ENCODE assay signal across 16 cellular contexts in the genomic region with DNA sequence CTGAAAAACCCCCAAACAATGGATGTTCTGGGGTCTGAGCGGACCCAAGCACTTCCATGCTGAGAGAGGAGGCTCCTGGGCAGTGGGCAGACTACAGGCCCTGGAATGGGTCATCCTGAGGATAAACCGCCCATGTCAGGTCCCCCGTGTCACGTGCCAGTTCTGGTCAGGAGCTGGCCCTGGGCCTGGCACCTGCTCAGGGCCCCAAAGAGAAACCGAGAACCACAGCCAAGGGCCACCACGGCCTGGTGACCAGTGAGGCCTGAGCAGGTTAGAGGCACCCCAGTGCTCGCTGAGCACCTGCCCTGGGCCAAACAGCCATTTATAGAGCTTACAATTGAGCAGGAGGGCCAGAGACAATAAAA. TPM values are rescaled to one million over a fixed set of nuclear protein-coding genes. Genes with fewer than 3 reads are reported as not detected.
A peak's percentile ranks its signal among the peaks of the same experiment; 100 is the strongest.
DNase-seq lines count a peak whose midpoint lies in the region; ATAC-seq and TF ChIP-seq lines count a peak whose summit lies in the region.
"Had no signal": no experiment of that assay in that cellular context is flagged by ENCODE, and none has a peak within 500 bp of the region (broad histone marks: within the 10 kb centered on the region; RNA-seq: fewer than 3 reads in every experiment).

No MANE protein-coding gene starts in this region.

- ATAC-seq in psoas muscle (peak; percentile 13 to 62 (median 41)), aorta (ENCODE audit: low FRiP score) (no peak)

- H3K27me3 ChIP-seq in Caco-2 (replicated peaks; ENCODE audit: control insufficient read depth, insufficient read depth, low read length): no peaks in the 10 kb centered on the region
- no peaks in the 10 kb centered on the region for H3K27me3 ChIP-seq in right atrium auricular region
- H3K27me3 ChIP-seq in psoas muscle (ENCODE audit: insufficient read depth in 3 of 3, low read length in 2 of 3): no peaks in the 10 kb centered on the region
- no peaks in the 10 kb centered on the region for H3K27me3 ChIP-seq in stomach
- H3K27me3 ChIP-seq in aorta (ENCODE audit: control insufficient read depth in 1 of 2, insufficient read depth in 2 of 2, low read length in 1 of 2): no peaks in the 10 kb centered on the region
- H3K27me3 ChIP-seq: MG63 had no signal

- H3K4me3 ChIP-seq in Caco-2 (ENCODE audit: low read depth, low read length) (no peak overlapping the region), right atrium auricular region (no peak overlapping the region), psoas muscle (no peak overlapping the region), stomach (no peak overlapping the region), aorta (ENCODE audit: low read length in 2 of 2) (no peak overlapping the region)
- H3K4me3 ChIP-seq: GM23248, MG63 had no signal

- 42 to 54% (median 53%) methylated on average over 7 of the region's 7 CpGs for WGBS in psoas muscle, 3 donors
- whole genome bisulfite sequencing in stomach, 5 donors: 90 to 99% (median 94%) methylated on average over 4 to 7 of the region's 7 CpGs
- 86 to 89% methylated on average over 7 of the region's 7 CpGs for WGBS in aorta, 2 donors

- TF ChIP-seq CTCF in Caco-2 (IDR thresholded peaks at IDR 0.05; ENCODE audit: insufficient read depth in 1 of 2, low read depth in 1 of 2, low read length in 1 of 2, severe bottlenecking in 1 of 2, unreplicated experiment in 1 of 2) (no peak), glutamatergic neuron (IDR thresholded peaks at IDR 0.05; ENCODE audit: partially characterized antibody, unreplicated experiment) (no peak), right atrium auricular region (IDR thresholded peaks at IDR 0.05) (no peak), psoas muscle (IDR thresholded peaks at IDR 0.05) (no peak), stomach (IDR thresholded peaks at IDR 0.05) (no peak)

- H3K4me3 Mint-ChIP-seq in Caco-2 (ENCODE audit: unreplicated experiment) (no peak overlapping the region), glutamatergic neuron (ENCODE audit: unreplicated experiment) (no peak overlapping the region)
- H3K4me3 Mint-ChIP-seq: CD14-positive monocyte had no signal

- CTCF ChIA-PET in Caco-2 (lab: Charles Lee): interaction anchor here (0.6 to 1.1 kb wide), 5 partner anchors 10 to 210 kb away, joined by 3 to 8 read pairs (median 4); no protein-coding TSS in a partner anchor

- H3K27ac Mint-ChIP-seq in Caco-2 (ENCODE audit: unreplicated experiment) (peak overlapping the region; percentile 41), glutamatergic neuron (ENCODE audit: unreplicated experiment) (peak overlapping the region; percentile 55)
- H3K27ac Mint-ChIP-seq: CD14-positive monocyte had no signal

- peak overlapping the region; percentile 37 to 48 for H3K27ac ChIP-seq in right atrium auricular region
- peak overlapping the region; percentile 46 for H3K27ac ChIP-seq in psoas muscle
- no peak overlapping the region for H3K27ac ChIP-seq in stomach
- H3K27ac ChIP-seq in aorta (ENCODE audit: low read depth in 1 of 2, low read length in 2 of 2): no peak overlapping the region
- H3K27ac ChIP-seq: GM23248 had no signal

- TF ChIP-seq POLR2A in stomach (IDR thresholded peaks at IDR 0.05): no peak

- DNase-seq in Caco-2: no peak
- DNase-seq in glutamatergic neuron: no peak
- DNase-seq in right atrium auricular region (ENCODE audit: low spot score): no peak
- DNase-seq in psoas muscle: no peak
- no peak for DNase-seq in stomach
- DNase-seq in ecto neural progenitor cell (ENCODE audit: low spot score): no peak
- no peak for DNase-seq in aorta
- DNase-seq in iPS-NIHi7 (ENCODE audit: extremely low spot score): no peak
- DNase-seq: DMS153, NCI-H1092, NCI-H2081 treated with DMSO at 0.1 percent for 48 hours, NCI-H510A, NCI-H774 had no signal

- H3K4me1 Mint-ChIP-seq in Caco-2 (ENCODE audit: low read depth, unreplicated experiment) (peaks cover 7% of the 10 kb centered on the region), glutamatergic neuron (ENCODE audit: low read depth, unreplicated experiment) (peaks cover 22% of the 10 kb centered on the region)

- H3K9me3 Mint-ChIP-seq in Caco-2 (ENCODE audit: unreplicated experiment) (no peaks in the 10 kb centered on the region), glutamatergic neuron (ENCODE audit: unreplicated experiment) (peaks cover 9% of the 10 kb centered on the region)

- intact Hi-C loops in Caco-2 (cut with micrococcal nuclease; ENCODE audit: unreplicated experiment) (loop anchor here (1.0 kb wide), 2 partner anchors 17 to 221 kb away; no protein-coding TSS in a partner anchor), psoas muscle (cut with DNase I) (no loop called here), stomach (cut with DNase I; ENCODE audit: low total_unique reads) (no loop called here), aorta (cut with DNase I) (no loop called here)

- BruUV-seq in Caco-2 (replicated peaks; lab: Mats Ljungman, UMichigan): no TSS peak

- H3K27me3 Mint-ChIP-seq in Caco-2 (ENCODE audit: insufficient read depth, unreplicated experiment) (no peaks in the 10 kb centered on the region), glutamatergic neuron (ENCODE audit: unreplicated experiment) (peaks cover 9% of the 10 kb centered on the region)

- POLR2A ChIA-PET in Caco-2 (lab: Charles Lee): interaction anchor here (1.0 kb wide), 1 partner anchor 16 kb away, joined by 4 read pairs; no protein-coding TSS in a partner anchor

- TF ChIP-seq EP300 in stomach (IDR thresholded peaks at IDR 0.05): no peak

- H3K9me3 ChIP-seq in Caco-2 (no peaks in the 10 kb centered on the region), right atrium auricular region (no peaks in the 10 kb centered on the region), psoas muscle (no peaks in the 10 kb centered on the region), stomach (no peaks in the 10 kb centered on the region), aorta (ENCODE audit: control insufficient read depth, low read length) (no peaks in the 10 kb centered on the region)
- H3K9me3 ChIP-seq: MG63 had no signal

- H3K36me3 Mint-ChIP-seq in Caco-2 (ENCODE audit: insufficient read depth, unreplicated experiment): peaks cover 73% of the 10 kb centered on the region
- H3K36me3 Mint-ChIP-seq in glutamatergic neuron (ENCODE audit: unreplicated experiment): peaks cover 5% of the 10 kb centered on the region

- H3K36me3 ChIP-seq in Caco-2 (ENCODE audit: control insufficient read depth, insufficient read depth, low read length) (peaks cover 1% of the 10 kb centered on the region; the same call in 1 of the 2 replicates), right atrium auricular region (peaks cover 81% of the 10 kb centered on the region), psoas muscle (ENCODE audit: insufficient read depth in 1 of 2, low read depth in 1 of 2) (peaks cover 6 to 89% of the 10 kb centered on the region in 2 donors), stomach (peaks cover 61 to 100% (median 99%) of the 10 kb centered on the region in 4 donors), aorta (ENCODE audit: control insufficient read depth in 1 of 2, insufficient read depth in 2 of 2, low read length in 1 of 2) (peaks cover 4 to 14% of the 10 kb centered on the region in 2 donors)

- no peaks in the 10 kb centered on the region for H3K4me1 ChIP-seq in Caco-2
- H3K4me1 ChIP-seq in right atrium auricular region: peaks cover 0 to 25% of the 10 kb centered on the region in 2 donors
- peaks cover 8% of the 10 kb centered on the region for H3K4me1 ChIP-seq in psoas muscle
- H3K4me1 ChIP-seq in stomach: peaks cover 0 to 25% (median 2%) of the 10 kb centered on the region in 4 donors
- no peaks in the 10 kb centered on the region for H3K4me1 ChIP-seq in aorta (ENCODE audit: control insufficient read depth in 1 of 2, insufficient read depth in 2 of 2, low read length in 2 of 2)

RNA-seq across cellular contexts. Expression of a gene that starts 15.8 kb away (rescaled TPM):
- total RNA-seq in Caco-2 (2022) (240 and 241 TPM in 2 replicates), glutamatergic neuron (ENCODE audit: unreplicated experiment) (75.6 TPM), right atrium auricular region (100 to 1,000 TPM; 128 to 134 TPM), psoas muscle (10 to 100 TPM; 28.7 to 55.8 (median 43.1) TPM), stomach (100 to 1,000 TPM in 3 of 5 donors, 10 to 100 TPM in 2; 73.5 to 621 (median 187) TPM), aorta (10 to 100 TPM; 86.2 to 89.0 TPM)
- polyA plus RNA-seq in psoas muscle (100 to 1,000 TPM; 103 to 193 (median 162) TPM), stomach (100 to 1,000 TPM in 1 of 3 donors, 10 to 100 TPM in 2; 92.9 to 135 (median 98.0) TPM), aorta (100 to 1,000 TPM; 142 to 145 TPM)

RNA-seq across cellular contexts. Expression of a gene that starts 22.0 kb away (rescaled TPM):
- total RNA-seq in Caco-2 (2022) (15.2 and 16.7 TPM in 2 replicates), glutamatergic neuron (ENCODE audit: unreplicated experiment) (15.9 TPM), right atrium auricular region (1 to 10 TPM; 3.1 to 6.8 TPM), psoas muscle (10 to 100 TPM in 3 of 4 donors, 1 to 10 TPM in 1; 5.5 to 23.2 (median 10.5) TPM), stomach (100 to 1,000 TPM in 1 of 5 donors, 10 to 100 TPM in 1, 1 to 10 TPM in 2, not detected in 1; 4.2 to 100 (median 12.5) TPM), aorta (10 to 100 TPM in 1 of 2 donors, 1 to 10 TPM in 1; 8.8 to 15.0 TPM)
- polyA plus RNA-seq in psoas muscle (10 to 100 TPM in 1 of 3 donors, 1 to 10 TPM in 2; 3.6 to 10.0 (median 6.7) TPM), stomach (10 to 100 TPM; 19.0 to 34.3 (median 26.9) TPM), aorta (1 to 10 TPM; 5.7 to 9.4 TPM)

RNA-seq across cellular contexts. Expression of a gene that starts 24.0 kb away (rescaled TPM):
- total RNA-seq in Caco-2 (2022): 19.8 and 20.6 TPM in 2 replicates
- 17.3 TPM for total RNA-seq in glutamatergic neuron (ENCODE audit: unreplicated experiment)
- 1 to 10 TPM; 1.6 to 1.8 TPM for total RNA-seq in right atrium auricular region
- total RNA-seq in psoas muscle: 1 to 10 TPM; 2.3 to 4.2 (median 2.8) TPM
- polyA plus RNA-seq in psoas muscle: 1 to 10 TPM in 2 of 3 donors, under 1 TPM in 1; 0.80 to 2.1 (median 1.3) TPM
- total RNA-seq in stomach: 10 to 100 TPM in 4 of 5 donors, 1 to 10 TPM in 1; 6.8 to 86.9 (median 25.0) TPM
- polyA plus RNA-seq in stomach: 10 to 100 TPM in 2 of 3 donors, 1 to 10 TPM in 1; 7.6 to 17.8 (median 15.0) TPM
- total RNA-seq in aorta: 1 to 10 TPM; 9.1 to 9.2 TPM
- 10 to 100 TPM in 1 of 2 donors, 1 to 10 TPM in 1; 4.1 to 52.6 TPM for polyA plus RNA-seq in aorta

RNA-seq across cellular contexts. Expression of a gene that starts 32.1 kb away (rescaled TPM):
- total RNA-seq in Caco-2 (2022): 201 and 229 TPM in 2 replicates
- total RNA-seq in glutamatergic neuron (ENCODE audit: unreplicated experiment): 88.2 TPM
- total RNA-seq in right atrium auricular region: 10 to 100 TPM; 26.7 to 44.3 TPM
- 10 to 100 TPM; 19.9 to 66.8 (median 44.3) TPM for total RNA-seq in psoas muscle
- polyA plus RNA-seq in psoas muscle: 100 to 1,000 TPM in 1 of 3 donors, 10 to 100 TPM in 2; 44.3 to 201 (median 56.8) TPM
- 100 to 1,000 TPM in 3 of 5 donors, 10 to 100 TPM in 2; 82.4 to 201 (median 127) TPM for total RNA-seq in stomach
- polyA plus RNA-seq in stomach: 100 to 1,000 TPM; 140 to 177 (median 171) TPM
- 10 to 100 TPM; 57.2 to 72.7 TPM for total RNA-seq in aorta
- 100 to 1,000 TPM in 1 of 2 donors, 10 to 100 TPM in 1; 91.0 to 104 TPM for polyA plus RNA-seq in aorta

RNA-seq across cellular contexts. Expression of a gene that starts 32.2 kb away (rescaled TPM):
- 29.9 and 31.7 TPM in 2 replicates for total RNA-seq in Caco-2 (2022)
- 13.5 TPM for total RNA-seq in glutamatergic neuron (ENCODE audit: unreplicated experiment)
- 10 to 100 TPM; 14.8 to 14.9 TPM for total RNA-seq in right atrium auricular region
- 10 to 100 TPM; 14.9 to 21.1 (median 20.1) TPM for total RNA-seq in psoas muscle
- 10 to 100 TPM; 29.4 to 38.2 (median 37.4) TPM for polyA plus RNA-seq in psoas muscle
- total RNA-seq in stomach: 10 to 100 TPM in 4 of 5 donors, 1 to 10 TPM in 1; 1.8 to 87.2 (median 12.3) TPM
- polyA plus RNA-seq in stomach: 10 to 100 TPM; 31.5 to 65.3 (median 33.7) TPM
- total RNA-seq in aorta: 10 to 100 TPM; 19.6 to 28.7 TPM
- 10 to 100 TPM; 49.6 to 80.7 TPM for polyA plus RNA-seq in aorta

Comparison
In these comparisons a context has a peak if more than half of its experiments do, and no peak if none do; other contexts are left out.
1. H3K27ac ChIP-seq: peak in right atrium auricular region (2 of 2) and psoas muscle (single experiment); none in stomach (0 of 5) and aorta (0 of 2).